ENCODE assay signal across 1 cellular context in the genomic region with DNA sequence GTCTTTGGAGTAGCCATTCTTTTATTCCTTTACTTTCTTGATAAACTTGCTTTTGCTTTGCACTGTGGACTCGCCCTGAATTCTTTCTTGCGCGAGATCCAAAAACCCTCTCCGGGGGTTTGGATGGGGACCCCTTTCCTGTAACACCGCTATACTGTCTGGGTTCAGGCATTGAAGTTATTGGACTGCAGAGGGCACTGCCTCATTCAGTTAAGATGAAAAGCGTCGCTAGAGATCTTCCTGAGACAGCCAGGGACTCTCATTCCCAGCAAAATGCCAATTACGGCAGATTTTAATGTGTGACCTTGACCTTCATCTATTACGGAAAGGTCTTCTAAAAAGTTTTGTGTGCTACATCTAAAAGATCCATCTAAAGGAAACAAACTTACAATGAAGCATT.
TF ChIP-seq lines count a peak whose summit lies in the region.

No MANE protein-coding gene starts in this region.

TF ChIP-seq in H1, 55 proteins besides CTCF, POLR2A, EP300 and RAD21:
- TF ChIP-seq ASH2L (IDR thresholded peaks at IDR 0.05; ENCODE audit: low read length), result no peak
- TF ChIP-seq, protein P1, sequence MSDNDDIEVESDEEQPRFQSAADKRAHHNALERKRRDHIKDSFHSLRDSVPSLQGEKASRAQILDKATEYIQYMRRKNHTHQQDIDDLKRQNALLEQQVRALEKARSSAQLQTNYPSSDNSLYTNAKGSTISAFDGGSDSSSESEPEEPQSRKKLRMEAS (IDR thresholded peaks at IDR 0.05), result no peak
- TF ChIP-seq POLR2AphosphoS5 (IDR thresholded peaks at IDR 0.05; ENCODE audit: low read depth, low read length), result no peak
- no peak for TF ChIP-seq CHD7 (IDR thresholded peaks at IDR 0.05; ENCODE audit: insufficient replicate concordance, low read length)
- TF ChIP-seq RXRA (IDR thresholded peaks at IDR 0.05; ENCODE audit: insufficient read depth, low read depth, low read length), result no peak
- TF ChIP-seq EGR1 (IDR thresholded peaks at IDR 0.05; ENCODE audit: borderline replicate concordance, low read depth, low read length), result no peak
- no peak for TF ChIP-seq PHF8 (conservative IDR thresholded peaks at IDR 0.05; ENCODE audit: low read depth, low read length)
- no peak for TF ChIP-seq RNF2 (IDR thresholded peaks at IDR 0.05; ENCODE audit: borderline replicate concordance, low read depth, low read length, missing control alignments, poor library complexity, severe bottlenecking)
- TF ChIP-seq JUND (IDR thresholded peaks at IDR 0.05; ENCODE audit: low read length), result no peak
- no peak for TF ChIP-seq CBX8 (IDR thresholded peaks at IDR 0.05; ENCODE audit: borderline replicate concordance, low read depth, low read length)
